In genomic region chr9:37197158-37198033, GRCh38 we compare ENCODE assay signal across 8 cellular contexts.
DNase-seq lines count a peak whose midpoint lies in the region; ATAC-seq and TF ChIP-seq lines count a peak whose summit lies in the region.

No MANE protein-coding gene starts in this region.

- H3K4me1 Mint-ChIP-seq in Calu3 (ENCODE audit: low read depth, unreplicated experiment) = no peaks in the 10 kb centered on the region

- TF ChIP-seq CTCF in epithelial cell of esophagus (IDR thresholded peaks at IDR 0.05; ENCODE audit: insufficient read depth, low read depth, low read length, missing control alignments) (no peak), Calu3 (IDR thresholded peaks at IDR 0.05; ENCODE audit: unreplicated experiment) (no peak)

- no peaks in the 10 kb centered on the region for H3K9me3 Mint-ChIP-seq in Calu3 (ENCODE audit: low read depth, unreplicated experiment)

- intact Hi-C loops in Calu3 (cut with micrococcal nuclease; ENCODE audit: unreplicated experiment) = no loop called here

- H3K4me3 Mint-ChIP-seq in Calu3 (ENCODE audit: low read depth, unreplicated experiment) = no peak overlapping the region

- in situ Hi-C loops in ACHN (cut with HindIII; ENCODE audit: low pct_ligation_motif_present, low pct_unique_long_range_greater_than_20kb, low sequenced_read_pairs) = no loop called here

- ATAC-seq in GM18498 (IDR thresholded peaks at IDR 0.05; ENCODE audit: unreplicated experiment) = peak; percentile 61
- peak; percentile 48 for ATAC-seq in HG02623 (IDR thresholded peaks at IDR 0.05; ENCODE audit: unreplicated experiment)
- ATAC-seq in HG03045 (IDR thresholded peaks at IDR 0.05; ENCODE audit: unreplicated experiment) = no peak

- no peaks in the 10 kb centered on the region for H3K36me3 Mint-ChIP-seq in Calu3 (ENCODE audit: insufficient read depth, unreplicated experiment)

- no peak overlapping the region for H3K4me3 ChIP-seq in epithelial cell of esophagus (ENCODE audit: low read length)

- DNase-seq in NOMO-1 treated with DMSO at 0.1 percent for 48 hours (lab: John Stamatoyannopoulos, UW; ENCODE audit: unreplicated experiment) (peak; percentile 68), epithelial cell of esophagus (ENCODE audit: low read depth) (peak; percentile 76), ACHN (no peak), Calu3 (no peak)
- no peak for DNase-seq in stimulated activated CD4-positive, alpha-beta T cell treated with anti-CD3 and anti-CD28 coated beads, Interleukin-2, amount 100 ng/mL, for 48 hours

- no TSS peak for BruUV-seq in Calu3 (replicated peaks; lab: Mats Ljungman, UMichigan)

- H3K27ac Mint-ChIP-seq in Calu3 (ENCODE audit: unreplicated experiment) = no peak overlapping the region

- H3K27me3 Mint-ChIP-seq in Calu3 (ENCODE audit: unreplicated experiment) = no peaks in the 10 kb centered on the region

- CTCF ChIA-PET in Calu3 (lab: Charles Lee) = no interaction called here

Comparison
In these comparisons a context has a peak if more than half of its experiments do, and no peak if none do; other contexts are left out.
1. DNase-seq: peak in NOMO-1 treated with DMSO at 0.1 percent for 48 hours (single experiment) and epithelial cell of esophagus (single experiment); none in ACHN (single experiment), stimulated activated CD4-positive, alpha-beta T cell treated with anti-CD3 and anti-CD28 coated beads, Interleukin-2, amount 100 ng/mL, for 48 hours (0 of 2) and Calu3 (single experiment).